17 cellular contexts compared by ENCODE assay signal in the genomic region with DNA sequence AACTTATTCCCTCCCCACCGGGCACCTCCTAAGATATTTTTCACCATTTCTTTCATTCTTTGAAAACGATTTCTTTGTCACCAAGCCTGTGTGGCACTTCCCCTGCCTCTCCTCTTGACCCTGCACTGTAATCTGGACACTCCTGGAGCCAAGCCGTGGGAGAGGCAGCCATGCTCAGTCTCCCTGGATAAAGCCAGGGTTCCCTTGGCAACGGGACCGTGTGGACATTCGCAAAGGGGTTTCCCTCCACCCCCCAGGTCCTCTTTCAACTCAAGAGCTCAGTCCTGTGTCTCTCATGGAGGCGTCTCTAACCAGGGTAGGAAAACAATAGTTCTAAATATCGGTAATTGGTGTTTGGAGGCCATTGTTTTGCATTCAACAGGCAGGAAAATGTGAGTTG. TPM values are rescaled to one million over a fixed set of nuclear protein-coding genes. Genes with fewer than 3 reads are reported as not detected.
DNase-seq lines count a peak whose midpoint lies in the region; ATAC-seq and TF ChIP-seq lines count a peak whose summit lies in the region.
"Had no signal": no experiment of that assay in that cellular context is flagged by ENCODE, and none has a peak within 500 bp of the region (broad histone marks: within the 10 kb centered on the region; RNA-seq: fewer than 3 reads in every experiment).

ANKFN1 (plus strand) TSS at position 261 of the 400 bp plus-strand sequence. CDS start 59,193 bp downstream, outside the sequence.

- H3K27ac Mint-ChIP-seq in neural progenitor cell (peak within 1 kb of the TSS; percentile 93), progenitor cell of endocrine pancreas (no peak within 1 kb of the TSS)

- H2AFZ ChIP-seq in GM23248 (0 out of 2 replicates have a peak within 1 kb of the TSS, but pooled peaks have one; percentile 26), neural progenitor cell (replicated peaks) (peak within 1 kb of the TSS; percentile 95)

- no peaks in the 10 kb centered on the region for H3K36me3 Mint-ChIP-seq in neural progenitor cell
- no peaks in the 10 kb centered on the region for H3K36me3 Mint-ChIP-seq in progenitor cell of endocrine pancreas (ENCODE audit: insufficient read depth)

- H3K4me1 Mint-ChIP-seq in neural progenitor cell (peaks cover 19% of the 10 kb centered on the region), progenitor cell of endocrine pancreas (ENCODE audit: low read depth) (peaks cover 16% of the 10 kb centered on the region)

- in situ Hi-C loops in GM23248 (cut with MboI): no loop called here

- ATAC-seq in GM19463 (IDR thresholded peaks at IDR 0.05; ENCODE audit: unreplicated experiment): no peak
- ATAC-seq: GM12878 had no signal

- no peaks in the 10 kb centered on the region for H3K9me3 ChIP-seq in GM23248 (ENCODE audit: low read depth)
- H3K9me3 ChIP-seq in neural progenitor cell (ENCODE audit: low read depth): no peaks in the 10 kb centered on the region
- H3K9me3 ChIP-seq: MG63, SJSA1 had no signal

- H3K4me3 Mint-ChIP-seq in neural progenitor cell (peak within 1 kb of the TSS; percentile 51), progenitor cell of endocrine pancreas (ENCODE audit: low read depth) (no peak within 1 kb of the TSS)

- peaks cover 17% of the 10 kb centered on the region; the same call in 1 of the 2 replicates for H3F3A ChIP-seq in GM23248 (ENCODE audit: insufficient read depth)
- H3F3A ChIP-seq in neural progenitor cell (ENCODE audit: low read depth): no peaks in the 10 kb centered on the region

- WGBS in GM23248 (ENCODE audit: low coverage in 1 of 2, low lambda C conversion rate in 2 of 2, missing lambda C conversion rate in 2 of 2), 2 experiments: 58 to 63% methylated on average over 8 of the region's 8 CpGs

- H3K79me2 ChIP-seq in GM23248 (ENCODE audit: insufficient read depth): no peaks in the 10 kb centered on the region
- H3K79me2 ChIP-seq in neural progenitor cell (ENCODE audit: low read depth): no peaks in the 10 kb centered on the region

- H3K27me3 Mint-ChIP-seq in neural progenitor cell (ENCODE audit: insufficient read depth, low read depth) (peaks cover 2% of the 10 kb centered on the region), progenitor cell of endocrine pancreas (peaks cover 27% of the 10 kb centered on the region)

- peaks cover 9% of the 10 kb centered on the region for H3K4me1 ChIP-seq in GM23248 (ENCODE audit: insufficient read depth)
- H3K4me1 ChIP-seq in neural progenitor cell: peaks cover 14% of the 10 kb centered on the region
- H3K4me1 ChIP-seq: SJSA1 had no signal

- intact Hi-C loops in posterior vena cava (cut with DNase I): no loop called here

- no peak within 1 kb of the TSS for H3K9ac ChIP-seq in GM23248
- H3K9ac ChIP-seq in neural progenitor cell: no peak within 1 kb of the TSS
- H3K9ac ChIP-seq: KMS-11 had no signal

- H3K4me3 ChIP-seq in GM23248: no peak within 1 kb of the TSS
- no peak within 1 kb of the TSS for H3K4me3 ChIP-seq in neural progenitor cell
- H3K4me3 ChIP-seq: GM12878, MG63, SJSA1 had no signal

- H3K27ac ChIP-seq in GM23248: no peak within 1 kb of the TSS
- H3K27ac ChIP-seq in neural progenitor cell: no peak within 1 kb of the TSS
- H3K27ac ChIP-seq: KMS-11, RWPE1, SJSA1 had no signal

- TF ChIP-seq CTCF in neural progenitor cell (IDR thresholded peaks at IDR 0.05) (no peak), progenitor cell of endocrine pancreas (IDR thresholded peaks at IDR 0.05; ENCODE audit: unreplicated experiment) (no peak)

- H3K4me2 ChIP-seq in GM23248 (ENCODE audit: unreplicated experiment) (no peak within 1 kb of the TSS), neural progenitor cell (peak within 1 kb of the TSS; percentile 45)
- H3K4me2 ChIP-seq: KMS-11 had no signal

- H3K36me3 ChIP-seq in GM23248 (ENCODE audit: low read depth) (no peaks in the 10 kb centered on the region), neural progenitor cell (no peaks in the 10 kb centered on the region)
- H3K36me3 ChIP-seq: MG63, SJSA1 had no signal

- H3K9me2 ChIP-seq in GM23248 (ENCODE audit: insufficient read depth): no peaks in the 10 kb centered on the region

- H3K9me3 Mint-ChIP-seq in neural progenitor cell (peaks cover 2% of the 10 kb centered on the region), progenitor cell of endocrine pancreas (ENCODE audit: low read depth) (no peaks in the 10 kb centered on the region)

- no peaks in the 10 kb centered on the region for H3K27me3 ChIP-seq in GM23248 (replicated peaks; ENCODE audit: insufficient read depth)
- no peaks in the 10 kb centered on the region for H3K27me3 ChIP-seq in neural progenitor cell
- H3K27me3 ChIP-seq: MG63 had no signal

- H4K20me1 ChIP-seq in GM23248 (ENCODE audit: insufficient read depth): no peaks in the 10 kb centered on the region
- H4K20me1 ChIP-seq in neural progenitor cell (ENCODE audit: low read depth): no peaks in the 10 kb centered on the region

- DNase-seq in GM23248: no peak
- DNase-seq in NCI-H1092 (lab: John Stamatoyannopoulos, UW): peak; percentile 45
- DNase-seq in ecto neural progenitor cell (ENCODE audit: low spot score): peak; percentile 59
- peak; percentile 36 for DNase-seq in neural progenitor cell (ENCODE audit: low spot score)
- DNase-seq in activated naive CD4-positive, alpha-beta T cell (lab: John Stamatoyannopoulos, UW): no peak
- no peak for DNase-seq in progenitor cell of endocrine pancreas (ENCODE audit: low spot score, unreplicated experiment)
- no peak for DNase-seq in posterior vena cava (ENCODE audit: low spot score)
- DNase-seq: DMS53, MG63, NCI-H1930, NCI-H526 had no signal

RNA-seq across cellular contexts. Expression of gene ANKFN1, which starts in this region (rescaled TPM):
- 0.54 and 0.76 TPM in 2 replicates for total RNA-seq in GM23248 (2014; rRNA removed; shearing (Covaris generic))
- polyA plus RNA-seq in GM23248 (2016; fragmentation: Nextera tagmentation; extraction: Ambion mirVana): 0.16 and 0.64 TPM in 2 replicates
- total RNA-seq in neural progenitor cell (ENCODE audit: low replicate concordance): 0.25 TPM in 1 of 2 replicates, not detected in the other
- not detected in 2 replicates for total RNA-seq in progenitor cell of endocrine pancreas
- 1 to 10 TPM; 1.7 to 4.4 TPM for total RNA-seq in posterior vena cava
- total RNA-seq: A673, GM12878 had no signal

Comparison
In these comparisons a context has a peak if more than half of its experiments do, and no peak if none do; other contexts are left out.
1. Peak in DNase-seq and H3K4me2 ChIP-seq in neural progenitor cell; RNA of the gene not detected or under 1 TPM.
2. DNase-seq: peak in NCI-H1092 (single experiment) and ecto neural progenitor cell (single experiment); none in GM23248 (single experiment), activated naive CD4-positive, alpha-beta T cell (0 of 4), progenitor cell of endocrine pancreas (single experiment) and posterior vena cava (single experiment).